Comparison of ENCODE assay signal across 8 cellular contexts in the genomic region with DNA sequence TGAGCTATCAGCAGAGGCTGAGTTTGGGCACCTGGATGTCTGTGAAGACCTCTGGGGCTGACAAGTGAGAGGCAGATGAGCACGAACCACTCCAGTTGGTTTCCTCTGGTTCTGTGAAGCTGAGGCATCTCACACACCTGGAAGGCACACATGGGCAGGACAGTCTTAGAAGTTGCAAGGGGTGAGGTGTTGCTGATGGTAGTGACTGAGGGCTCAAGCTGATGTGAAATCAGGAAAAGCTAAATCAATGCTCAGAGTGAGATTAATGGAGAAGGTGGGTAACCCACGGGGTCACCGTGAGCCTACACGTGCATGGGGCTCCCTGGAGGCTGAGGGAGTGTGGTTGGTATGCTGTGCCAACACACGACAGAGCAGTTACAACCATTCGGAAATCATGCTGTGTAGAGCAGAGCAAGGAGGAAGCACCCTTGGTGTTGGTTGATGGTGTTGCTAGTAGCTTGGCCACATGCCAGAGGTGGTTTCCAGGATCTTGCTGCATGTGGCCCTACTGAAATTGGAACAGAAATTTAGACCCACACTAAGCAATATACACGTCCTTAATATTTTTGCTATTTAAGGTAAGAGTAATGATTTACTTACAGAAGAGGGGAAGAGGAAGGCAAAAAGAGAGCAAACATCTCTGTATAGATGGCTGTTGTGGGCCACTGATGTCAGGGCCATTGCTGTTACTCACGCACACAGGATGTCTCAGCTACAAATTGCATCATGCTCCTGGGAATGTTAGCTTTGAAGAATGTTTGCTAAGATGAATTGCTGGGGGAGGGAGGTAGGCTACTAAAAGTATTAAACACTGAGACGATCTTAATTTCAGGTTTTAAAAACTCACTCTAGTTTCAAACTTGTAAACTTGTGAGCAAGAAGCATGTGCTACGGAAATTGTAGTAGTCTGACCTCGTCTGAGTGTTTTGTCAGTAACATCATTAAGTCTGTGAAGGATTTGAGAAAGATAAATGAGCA.
DNase-seq lines count a peak whose midpoint lies in the region; ATAC-seq and TF ChIP-seq lines count a peak whose summit lies in the region.

No MANE protein-coding gene starts in this region.

- peak; percentile 92 for DNase-seq in AG09309 (ENCODE audit: low read depth)
- DNase-seq in LoVo (ENCODE audit: low spot score), result peak; percentile 12
- DNase-seq in central memory CD8-positive, alpha-beta T cell (ENCODE audit: low spot score in 2 of 2), result peak in 1 of 2 donors; percentile 17
- peak in 1 of 9 donors; percentile 2 for DNase-seq in naive thymus-derived CD4-positive, alpha-beta T cell
- DNase-seq in coronary artery (ENCODE audit: low spot score), result no peak
- DNase-seq in activated CD4-positive, alpha-beta T cell treated with anti-CD3 and anti-CD28 coated beads, Interleukin-2, amount 50 U/mL, for 1 hour, result no peak

- no peak for TF ChIP-seq CTCF in AG09309 (IDR thresholded peaks at IDR 0.05; ENCODE audit: control insufficient read depth, insufficient read depth, low read depth, low read length, missing control alignments)
- no peak for TF ChIP-seq CTCF in coronary artery (IDR thresholded peaks at IDR 0.05)

- POLR2A ChIA-PET in naive thymus-derived CD4-positive, alpha-beta T cell (lab: Charles Lee), result no interaction called here

- H3K27ac Mint-ChIP-seq in central memory CD8-positive, alpha-beta T cell (ENCODE audit: low read depth), result peak overlapping the region; percentile 45
- H3K27ac Mint-ChIP-seq in naive thymus-derived CD4-positive, alpha-beta T cell, result no peak overlapping the region

- ATAC-seq in GM18868 (IDR thresholded peaks at IDR 0.05; ENCODE audit: unreplicated experiment) (peak; percentile 66), HG02973 (IDR thresholded peaks at IDR 0.05; ENCODE audit: unreplicated experiment) (no peak)
- peak; percentile 75 for ATAC-seq in central memory CD8-positive, alpha-beta T cell (replicated peaks; ENCODE audit: extremely low read depth, poor library complexity, severe bottlenecking)
- ATAC-seq in naive thymus-derived CD4-positive, alpha-beta T cell, result peak; percentile 73

- no peaks in the 10 kb centered on the region for H3K36me3 ChIP-seq in naive thymus-derived CD4-positive, alpha-beta T cell (ENCODE audit: control insufficient read depth in 2 of 3, insufficient read depth in 3 of 3, low read length in 3 of 3)

- peaks cover 9% of the 10 kb centered on the region for H3K4me1 Mint-ChIP-seq in central memory CD8-positive, alpha-beta T cell
- peaks cover 0 to 8% (median 3%) of the 10 kb centered on the region in 7 donors for H3K4me1 Mint-ChIP-seq in naive thymus-derived CD4-positive, alpha-beta T cell

- no peaks in the 10 kb centered on the region for H3K27me3 ChIP-seq in naive thymus-derived CD4-positive, alpha-beta T cell (ENCODE audit: control insufficient read depth in 2 of 2, insufficient read depth in 2 of 2, low read length in 2 of 2)

- H3K4me3 ChIP-seq in AG09309 (ENCODE audit: control insufficient read depth, low read depth, low read length) (no peak overlapping the region), coronary artery (no peak overlapping the region)
- no peak overlapping the region for H3K4me3 ChIP-seq in naive thymus-derived CD4-positive, alpha-beta T cell (ENCODE audit: low read length)

- H3K36me3 Mint-ChIP-seq in central memory CD8-positive, alpha-beta T cell (ENCODE audit: insufficient read depth), result no peaks in the 10 kb centered on the region
- no peaks in the 10 kb centered on the region for H3K36me3 Mint-ChIP-seq in naive thymus-derived CD4-positive, alpha-beta T cell

- CTCF ChIA-PET in naive thymus-derived CD4-positive, alpha-beta T cell (lab: Charles Lee), result interaction anchor here (0.6 kb wide), 1 partner anchor 224 kb away, joined by 3 read pairs; no protein-coding TSS in a partner anchor

- H3K27me3 Mint-ChIP-seq in central memory CD8-positive, alpha-beta T cell, result no peaks in the 10 kb centered on the region
- H3K27me3 Mint-ChIP-seq in naive thymus-derived CD4-positive, alpha-beta T cell, result peaks cover 19 to 61% (median 35%) of the 10 kb centered on the region in 5 donors

- H3K4me3 Mint-ChIP-seq in central memory CD8-positive, alpha-beta T cell, result no peak overlapping the region
- H3K4me3 Mint-ChIP-seq in naive thymus-derived CD4-positive, alpha-beta T cell, result no peak overlapping the region

- H3K9me3 ChIP-seq in naive thymus-derived CD4-positive, alpha-beta T cell (ENCODE audit: control insufficient read depth in 2 of 3, low read length in 3 of 3), result no peaks in the 10 kb centered on the region

- intact Hi-C loops in naive thymus-derived CD4-positive, alpha-beta T cell (cut with micrococcal nuclease), result loop anchor here in 1 of 2 donors (10.0 kb wide), 1 partner anchor 848 kb away; a partner anchor contains a TSS

- no peaks in the 10 kb centered on the region for H3K9me3 Mint-ChIP-seq in central memory CD8-positive, alpha-beta T cell
- no peaks in the 10 kb centered on the region for H3K9me3 Mint-ChIP-seq in naive thymus-derived CD4-positive, alpha-beta T cell

- H3K4me1 ChIP-seq in naive thymus-derived CD4-positive, alpha-beta T cell (ENCODE audit: control insufficient read depth in 2 of 2, insufficient read depth in 2 of 2, low read length in 2 of 2), result no peaks in the 10 kb centered on the region

- H3K27ac ChIP-seq in naive thymus-derived CD4-positive, alpha-beta T cell (ENCODE audit: low read depth, low read length), result no peak overlapping the region
- peak overlapping the region in 1 of 2 donors; percentile 50 for H3K27ac ChIP-seq in coronary artery

Comparison
In these comparisons a context has a peak if more than half of its experiments do, and no peak if none do; other contexts are left out.
1. DNase-seq: peak in AG09309 (single experiment) and LoVo (single experiment); none in coronary artery (single experiment) and activated CD4-positive, alpha-beta T cell treated with anti-CD3 and anti-CD28 coated beads, Interleukin-2, amount 50 U/mL, for 1 hour (single experiment).